In genomic region chr7:503046-503574, GRCh38 we compare ENCODE assay signal across 12 cellular contexts. TPM values are rescaled to one million over a fixed set of nuclear protein-coding genes. Genes with fewer than 3 reads are reported as not detected.
A peak's percentile ranks its signal among the peaks of the same experiment; 100 is the strongest.
DNase-seq lines count a peak whose midpoint lies in the region; ATAC-seq, FAIRE-seq and TF ChIP-seq lines count a peak whose summit lies in the region.
"Had no signal": no experiment of that assay in that cellular context is flagged by ENCODE, and none has a peak within 500 bp of the region (broad histone marks: within the 10 kb centered on the region; RNA-seq: fewer than 3 reads in every experiment).

No MANE protein-coding gene starts in this region.

- peak in 1 of 2 experiments; percentile 18; a peak in 1 of 4 replicates for TF ChIP-seq RAD21 in K562 (CRISPR knock-in tag; conservative IDR thresholded peaks at IDR 0.05 in 1 of 2, IDR thresholded peaks at IDR 0.05 in 1 of 2)

- peaks cover 89% of the 10 kb centered on the region for H3K36me3 Mint-ChIP-seq in Caco-2 (ENCODE audit: insufficient read depth, unreplicated experiment)
- H3K36me3 Mint-ChIP-seq in activated naive CD4-positive, alpha-beta T cell treated with anti-CD3 and anti-CD28 coated beads, Interleukin-2, amount 50 U/mL, for 72 hours = no peaks in the 10 kb centered on the region

- POLR2A ChIA-PET in Caco-2 (lab: Charles Lee) = interaction anchor here (0.6 to 1.5 kb wide), 14 partner anchors 14 to 218 kb away, joined by 3 to 21 read pairs (median 8); partner anchors contain the start of gene PDGFA
- POLR2A ChIA-PET in K562 (lab: Yijun Ruan, JAX) = no interaction called here

- no peaks in the 10 kb centered on the region for H3K27me3 Mint-ChIP-seq in Caco-2 (ENCODE audit: insufficient read depth, unreplicated experiment)
- H3K27me3 Mint-ChIP-seq: stimulated activated naive B cell treated with anti-CD40 and anti-IgM and Interleukin-4, amounts not matched to agents 10 μg/mL and 1 μg/mL and 100 μg/mL, for 72 hours had no signal

- 62% methylated on average over 9 of the region's 9 CpGs for WGBS in K562 (ENCODE audit: insufficient coverage, low coverage, missing lambda C conversion rate)
- WGBS in psoas muscle, 3 donors = 85 to 95% (median 92%) methylated on average over 9 of the region's 9 CpGs

- peak in 1 of 2 experiments; percentile 30 for TF ChIP-seq CTCF in Caco-2 (IDR thresholded peaks at IDR 0.05; ENCODE audit: insufficient read depth in 1 of 2, low read depth in 1 of 2, low read length in 1 of 2, severe bottlenecking in 1 of 2, unreplicated experiment in 1 of 2)
- TF ChIP-seq CTCF in K562 (IDR thresholded peaks at IDR 0.05 in 2 of 3, conservative IDR thresholded peaks at IDR 0.05 in 1 of 3; ENCODE audit: insufficient read depth in 2 of 3, low read depth in 1 of 3, low read length in 3 of 3) = peak; percentile 14 to 17 (median 15); a peak in 1 of 6 replicates
- no peak for TF ChIP-seq CTCF in right atrium auricular region (IDR thresholded peaks at IDR 0.05)
- no peak for TF ChIP-seq CTCF in psoas muscle (IDR thresholded peaks at IDR 0.05)

- H3K4me1 Mint-ChIP-seq in Caco-2 (ENCODE audit: low read depth, unreplicated experiment) = peaks cover 27% of the 10 kb centered on the region

- peak overlapping the region; percentile 100 for H3K27ac Mint-ChIP-seq in Caco-2 (ENCODE audit: unreplicated experiment)
- peak overlapping the region in 1 of 2 donors; percentile 61 for H3K27ac Mint-ChIP-seq in activated naive CD4-positive, alpha-beta T cell treated with anti-CD3 and anti-CD28 coated beads, Interleukin-2, amount 50 U/mL, for 72 hours
- H3K27ac Mint-ChIP-seq: stimulated activated naive B cell treated with anti-CD40 and anti-IgM and Interleukin-4, amounts not matched to agents 10 μg/mL and 1 μg/mL and 100 μg/mL, for 72 hours had no signal

- H2AFZ ChIP-seq in K562 (ENCODE audit: low read depth, low read length) = no peak overlapping the region

- H4K20me1 ChIP-seq in K562 (replicated peaks; ENCODE audit: control insufficient read depth, insufficient read depth, low read length) = no peaks in the 10 kb centered on the region

- H3K4me3 Mint-ChIP-seq in Caco-2 (ENCODE audit: unreplicated experiment) = peak overlapping the region; percentile 72
- H3K4me3 Mint-ChIP-seq: stimulated activated naive B cell treated with anti-CD40 and anti-IgM and Interleukin-4, amounts not matched to agents 10 μg/mL and 1 μg/mL and 100 μg/mL, for 72 hours had no signal

- no peaks in the 10 kb centered on the region for H3K79me2 ChIP-seq in K562 (ENCODE audit: control insufficient read depth, insufficient read depth, low read length)

- TF ChIP-seq EP300 in K562 (IDR thresholded peaks at IDR 0.05; ENCODE audit: low read length) = no peak

- TF ChIP-seq POLR2A in K562 (conservative IDR thresholded peaks at IDR 0.05) = no peak

- H3K36me3 ChIP-seq in Caco-2 (ENCODE audit: control insufficient read depth, insufficient read depth, low read length) (peaks cover 12% of the 10 kb centered on the region), K562 (ENCODE audit: control insufficient read depth, insufficient read depth, low read length) (peaks cover 6% of the 10 kb centered on the region; the same call in 1 of the 3 replicates), right atrium auricular region (peaks cover 65% of the 10 kb centered on the region), psoas muscle (ENCODE audit: insufficient read depth in 1 of 2, low read depth in 1 of 2) (peaks cover 4 to 72% of the 10 kb centered on the region in 2 donors)

- H3K9me3 ChIP-seq in Caco-2 (no peaks in the 10 kb centered on the region), K562 (replicated peaks; ENCODE audit: control insufficient read depth, insufficient read depth, low read depth, low read length) (no peaks in the 10 kb centered on the region), right atrium auricular region (no peaks in the 10 kb centered on the region), psoas muscle (no peaks in the 10 kb centered on the region)

- no peak overlapping the region for H3K9ac ChIP-seq in K562 (ENCODE audit: insufficient read depth in 1 of 2, low read depth in 2 of 2, low read length in 2 of 2)

- intact Hi-C loops in Caco-2 (cut with micrococcal nuclease; ENCODE audit: unreplicated experiment) (loop anchor here (1.0 to 2.0 kb wide), 6 partner anchors 14 to 170 kb away; no protein-coding TSS in a partner anchor), K562 (cut with micrococcal nuclease) (no loop called here), psoas muscle (cut with DNase I) (no loop called here)

- DNase-seq in Caco-2 (no peak), K562 (ENCODE audit: extremely low read depth in 1 of 4, low spot score in 3 of 4) (no peak), right atrium auricular region (ENCODE audit: low spot score) (no peak), psoas muscle (peak; percentile 12 to 23), germinal center (ENCODE audit: low spot score) (no peak)
- no peak for DNase-seq in activated naive CD4-positive, alpha-beta T cell treated with anti-CD3 and anti-CD28 coated beads, Interleukin-2, amount 50 U/mL, for 72 hours (ENCODE audit: low spot score in 2 of 2)
- DNase-seq: activated effector memory CD4-positive, alpha-beta T cell treated with Interleukin-2 at 50 U/mL for 16 hours; retina; stimulated activated naive B cell treated with anti-CD40 and anti-IgM and Interleukin-4, amounts not matched to agents 10 μg/mL and 1 μg/mL and 100 μg/mL, for 72 hours had no signal

- CTCF ChIA-PET in Caco-2 (lab: Charles Lee) = interaction anchor here (1.0 to 2.0 kb wide), 10 partner anchors 15 to 370 kb away, joined by 4 to 19 read pairs (median 6); no protein-coding TSS in a partner anchor
- CTCF ChIA-PET in K562 (lab: Yijun Ruan, JAX; ENCODE audit: low intra/inter-chr PET ratio) = no interaction called here

- FAIRE-seq in K562 (lab: Jason Lieb, UNC) = no peak
- FAIRE-seq: H54 had no signal

- in situ Hi-C loops in K562 (cut with MboI) = no loop called here

- peak; percentile 47; the same call in 1 of the 3 replicates for ATAC-seq in K562
- peak in 1 of 4 donors; percentile 16 for ATAC-seq in psoas muscle
- no peak for ATAC-seq in GM21528 (IDR thresholded peaks at IDR 0.05; ENCODE audit: low FRiP score, unreplicated experiment)
- no peak for ATAC-seq in GM19351 (IDR thresholded peaks at IDR 0.05; ENCODE audit: unreplicated experiment)
- ATAC-seq in activated naive CD4-positive, alpha-beta T cell treated with anti-CD3 and anti-CD28 coated beads, Interleukin-2, amount 50 U/mL, for 72 hours = no peak
- ATAC-seq: stimulated activated naive B cell treated with anti-CD40 and anti-IgM and Interleukin-4, amounts not matched to agents 10 μg/mL and 1 μg/mL and 100 μg/mL, for 72 hours had no signal

- no peaks in the 10 kb centered on the region for H3K9me3 Mint-ChIP-seq in Caco-2 (ENCODE audit: unreplicated experiment)
- no peaks in the 10 kb centered on the region for H3K9me3 Mint-ChIP-seq in activated naive CD4-positive, alpha-beta T cell treated with anti-CD3 and anti-CD28 coated beads, Interleukin-2, amount 50 U/mL, for 72 hours

- H3K4me3 ChIP-seq in Caco-2 (ENCODE audit: low read depth, low read length) = no peak overlapping the region
- no peak overlapping the region for H3K4me3 ChIP-seq in K562
- no peak overlapping the region for H3K4me3 ChIP-seq in right atrium auricular region
- H3K4me3 ChIP-seq in psoas muscle = no peak overlapping the region

- H3K27ac ChIP-seq in K562 (ENCODE audit: extremely low read depth, low read depth, low read length) (no peak overlapping the region), right atrium auricular region (peak overlapping the region; percentile 4 to 63), psoas muscle (no peak overlapping the region)

- BruUV-seq in Caco-2 (replicated peaks; lab: Mats Ljungman, UMichigan) (TSS peak; percentile 34), K562 (replicated peaks; lab: Mats Ljungman, UMichigan) (no TSS peak)

- H3K4me1 ChIP-seq in Caco-2 (peaks cover 40% of the 10 kb centered on the region), K562 (replicated peaks in 1 of 2; ENCODE audit: control insufficient read depth in 2 of 2, insufficient read depth in 2 of 2, low read length in 2 of 2) (peaks cover 0 to 26% of the 10 kb centered on the region in 2 experiments; a peak in 2 of 5 replicates), right atrium auricular region (peaks cover 0 to 27% of the 10 kb centered on the region in 2 donors), psoas muscle (peaks cover 14% of the 10 kb centered on the region)

- H3K4me2 ChIP-seq in K562 (ENCODE audit: insufficient read depth, low read length) = no peak overlapping the region

- H3K9me1 ChIP-seq in K562 (ENCODE audit: control insufficient read depth, insufficient read depth, low read length) = peaks cover 5% of the 10 kb centered on the region

- H3K27me3 ChIP-seq in Caco-2 (replicated peaks; ENCODE audit: control insufficient read depth, insufficient read depth, low read length) = no peaks in the 10 kb centered on the region
- H3K27me3 ChIP-seq in K562 (ENCODE audit: control insufficient read depth in 2 of 2, insufficient read depth in 2 of 2, low read length in 2 of 2) = no peaks in the 10 kb centered on the region
- no peaks in the 10 kb centered on the region for H3K27me3 ChIP-seq in right atrium auricular region
- H3K27me3 ChIP-seq in psoas muscle (ENCODE audit: insufficient read depth in 3 of 3, low read length in 2 of 3) = no peaks in the 10 kb centered on the region

TF ChIP-seq in K562, 482 proteins besides CTCF, POLR2A, EP300 and RAD21 (continues in another document):
- no peak for TF ChIP-seq ZNF583 (CRISPR knock-in tag; IDR thresholded peaks at IDR 0.05)

RNA-seq across cellular contexts. Expression of gene PDGFA, which starts 16.5 kb away (rescaled TPM):
- 76.8 and 78.5 TPM in 2 replicates for total RNA-seq in Caco-2 (2022)
- 21.5 and 51.6 TPM in 2 replicates for total RNA-seq in K562 (2011; cell fraction: chromatin; rRNA removed; ENCODE audit: low replicate concordance)
- total RNA-seq in K562 (2011; cell fraction: nucleolus; rRNA removed) = 36.1 and 57.4 TPM in 2 replicates
- total RNA-seq in K562 (2011; cell fraction: nucleoplasm; rRNA removed) = 30.2 and 38.4 TPM in 2 replicates
- total RNA-seq in K562 (2014; rRNA removed) = 8.1 and 10.0 TPM in 2 replicates
- 3.6 and 5.0 TPM in 2 replicates for total RNA-seq in K562 (2014; rRNA removed; fragmentation: Illumina TruSeq; extraction: Trizol)
- 4.6 and 6.1 TPM in 2 replicates for total RNA-seq in K562 (2015; rRNA removed; fragmentation: Illumina TruSeq; extraction: Trizol)
- 9.8 and 10.2 TPM in 2 replicates for total RNA-seq in K562 (2021)
- polyA plus RNA-seq in K562 (2011; rRNA removed) = 7.9 TPM in 2 replicates
- 5.2 and 10.8 TPM in 2 replicates for polyA plus RNA-seq in K562 (2011; cell fraction: cytosol; rRNA removed)
- 13.3 and 32.6 TPM in 2 replicates for polyA plus RNA-seq in K562 (2011; cell fraction: nucleus; rRNA removed)
- 6.4 and 9.1 TPM in 2 replicates for polyA plus RNA-seq in K562 (2012)
- 2.5 and 4.7 TPM in 2 replicates for polyA plus RNA-seq in K562 (2014; fragmentation: Illumina TruSeq; extraction: Trizol)
- polyA plus RNA-seq in K562 (2014; fragmentation: Nextera tagmentation; extraction: Ambion mirVana) = 1 to 10 TPM; 3.9 to 9.5 TPM
- polyA plus RNA-seq in K562 (2014; rRNA removed) = 2.6 and 3.6 TPM in 2 replicates
- 24.4 and 37.5 TPM in 2 replicates for polyA minus RNA-seq in K562 (2011; rRNA and poly(A)+ RNA removed)
- polyA minus RNA-seq in K562 (2011; cell fraction: cytosol; rRNA and poly(A)+ RNA removed) = 34.5 and 45.2 TPM in 2 replicates
- 11.0 and 13.5 TPM in 2 replicates for polyA minus RNA-seq in K562 (2011; cell fraction: nucleus; rRNA and poly(A)+ RNA removed)
- total RNA-seq in right atrium auricular region = 10 to 100 TPM; 31.8 to 34.2 TPM
- total RNA-seq in psoas muscle = 10 to 100 TPM; 13.9 to 30.4 (median 19.2) TPM
- 10 to 100 TPM in 2 of 3 donors, 1 to 10 TPM in 1; 9.1 to 24.4 (median 15.3) TPM for polyA plus RNA-seq in psoas muscle
- 10 to 100 TPM in 1 of 2 donors, 1 to 10 TPM in 1; 8.4 to 11.7 TPM for total RNA-seq in activated naive CD4-positive, alpha-beta T cell treated with anti-CD3 and anti-CD28 coated beads, Interleukin-2, amount 50 U/mL, for 72 hours

Comparison
In these comparisons a context has a peak if more than half of its experiments do, and no peak if none do; other contexts are left out.
1. DNase-seq: peak in psoas muscle (2 of 2); none in Caco-2 (0 of 2), K562 (0 of 4), right atrium auricular region (single experiment), germinal center (single experiment) and activated naive CD4-positive, alpha-beta T cell treated with anti-CD3 and anti-CD28 coated beads, Interleukin-2, amount 50 U/mL, for 72 hours (0 of 2).
2. CTCF ChIP-seq: peak in K562 (3 of 3); none in right atrium auricular region (0 of 2) and psoas muscle (single experiment).
3. H3K27ac ChIP-seq: peak in right atrium auricular region (2 of 2); none in K562 (single experiment) and psoas muscle (single experiment).